Comparison of ENCODE assay signal across 8 cellular contexts in genomic region chr21:43036889-43037288, GRCh38. TPM values are rescaled to one million over a fixed set of nuclear protein-coding genes. Genes with fewer than 3 reads are reported as not detected.
DNase-seq lines count a peak whose midpoint lies in the region; ATAC-seq and TF ChIP-seq lines count a peak whose summit lies in the region.
"Not testable (repeated sequence)": the region's sequence is repeated elsewhere in the genome, so short reads cannot be mapped to it uniquely, and the experiment has no call there.
"Had no signal": no experiment of that assay in that cellular context is flagged by ENCODE, and none has a peak within 500 bp of the region (broad histone marks: within the 10 kb centered on the region; RNA-seq: fewer than 3 reads in every experiment).

No MANE protein-coding gene starts in this region.

- H3K36me3 Mint-ChIP-seq in CD14-positive monocyte: peaks cover 8 to 17% of the 10 kb centered on the region in 2 donors

- H3K9me3 Mint-ChIP-seq in CD14-positive monocyte: not testable (repeated sequence)

- intact Hi-C loops in CD14-positive monocyte (cut with micrococcal nuclease); heart right ventricle (cut with DNase I); right cardiac atrium (cut with DNase I); right lobe of liver (cut with DNase I); mucosa of descending colon (cut with DNase I, micrococcal nuclease); spleen (cut with DNase I; ENCODE audit: low total_unique reads): not testable (repeated sequence)

- H3K4me3 Mint-ChIP-seq in CD14-positive monocyte: not testable (repeated sequence)

- ATAC-seq in gastroesophageal sphincter (peak; percentile 67), heart right ventricle (peak in 6 of 8 donors; percentile 46 to 69 (median 57)), right cardiac atrium (peak; percentile 32 to 58), right lobe of liver (peak in 3 of 4 donors; percentile 18 to 45 (median 37)), mucosa of descending colon (peak; percentile 97)

- not testable (repeated sequence) for H3K4me1 Mint-ChIP-seq in CD14-positive monocyte

- no CpG with 5 or more reads among the region's 17 CpGs for WGBS in gastroesophageal sphincter (ENCODE audit: low coverage in 1 of 2), 2 donors
- WGBS in heart right ventricle, 2 donors: 87% methylated on average over 10 of the region's 17 CpGs; no CpG with 5 or more reads in 1 of the 2 donors
- WGBS in right cardiac atrium: 95% methylated on average over 11 of the region's 17 CpGs
- no CpG with 5 or more reads among the region's 17 CpGs for WGBS in right lobe of liver (ENCODE audit: insufficient coverage, low coverage, low lambda C conversion rate, missing lambda C conversion rate)
- 55 to 63% methylated on average over 8 to 11 of the region's 17 CpGs; no CpG with 5 or more reads in 3 of the 5 donors for WGBS in spleen, 5 donors

- H3K4me1 ChIP-seq in gastroesophageal sphincter; heart right ventricle; right cardiac atrium (ENCODE audit: control insufficient read depth, insufficient read depth, low read length); right lobe of liver; mucosa of descending colon (ENCODE audit: low read depth); spleen: not testable (repeated sequence)

- TF ChIP-seq CTCF in CD14-positive monocyte (IDR thresholded peaks at IDR 0.05); gastroesophageal sphincter (IDR thresholded peaks at IDR 0.05); heart right ventricle (IDR thresholded peaks at IDR 0.05); right lobe of liver (IDR thresholded peaks at IDR 0.05); mucosa of descending colon (IDR thresholded peaks at IDR 0.05); spleen (IDR thresholded peaks at IDR 0.05 in 8 of 11, conservative IDR thresholded peaks at IDR 0.05 in 3 of 11): not testable (repeated sequence)

- not testable (repeated sequence) for H3K27ac ChIP-seq in gastroesophageal sphincter; heart right ventricle; right cardiac atrium (ENCODE audit: low read length); right lobe of liver; spleen

- not testable (repeated sequence) for H3K27me3 ChIP-seq in gastroesophageal sphincter; heart right ventricle; right cardiac atrium (ENCODE audit: control insufficient read depth, insufficient read depth); right lobe of liver; spleen (replicated peaks in 1 of 7)

- H3K27me3 Mint-ChIP-seq in CD14-positive monocyte (ENCODE audit: low read depth in 3 of 3): not testable (repeated sequence)

- TF ChIP-seq POLR2A in gastroesophageal sphincter (IDR thresholded peaks at IDR 0.05); right lobe of liver (IDR thresholded peaks at IDR 0.05); spleen (IDR thresholded peaks at IDR 0.05): not testable (repeated sequence)

- DNase-seq in CD14-positive monocyte (ENCODE audit: low spot score) (peak; percentile 59), right cardiac atrium (peak in 2 of 3 donors; percentile 83), mucosa of descending colon (peak in 2 of 3 donors; percentile 71 to 81), spleen (peak; percentile 79)
- not testable (repeated sequence) for DNase-seq in heart right ventricle, right lobe of liver

- not testable (repeated sequence) for TF ChIP-seq EP300 in gastroesophageal sphincter (IDR thresholded peaks at IDR 0.05)

- not testable (repeated sequence) for H3K9me3 ChIP-seq in gastroesophageal sphincter; heart right ventricle; right cardiac atrium (ENCODE audit: control insufficient read depth, low read length); right lobe of liver; mucosa of descending colon; spleen

- H3K4me3 ChIP-seq in gastroesophageal sphincter; heart right ventricle; right cardiac atrium (ENCODE audit: low read length); right lobe of liver; mucosa of descending colon; spleen: not testable (repeated sequence)

- peak overlapping the region in 1 of 7 donors; percentile 88 for H3K27ac Mint-ChIP-seq in CD14-positive monocyte

- H3K36me3 ChIP-seq in gastroesophageal sphincter (peaks cover 0 to 25% of the 10 kb centered on the region in 2 donors), heart right ventricle (peaks cover 0 to 30% (median 0%) of the 10 kb centered on the region in 9 donors), spleen (peaks cover 0 to 30% (median 12%) of the 10 kb centered on the region in 6 donors)
- not testable (repeated sequence) for H3K36me3 ChIP-seq in right lobe of liver; mucosa of descending colon (ENCODE audit: low read depth)

RNA-seq across cellular contexts. Expression of gene CBS, which starts 38.7 kb away (rescaled TPM):
- polyA plus RNA-seq in CD14-positive monocyte (not detected), heart right ventricle (10 to 100 TPM in 1 of 2 donors, 1 to 10 TPM in 1; 4.3 to 22.1 TPM), right cardiac atrium (9.0 TPM), spleen (1 to 10 TPM in 2 of 3 donors, under 1 TPM in 1; 0.65 to 2.9 (median 1.4) TPM)
- total RNA-seq in gastroesophageal sphincter (10 to 100 TPM in 3 of 4 donors, 1 to 10 TPM in 1; 9.7 to 27.2 (median 19.0) TPM), heart right ventricle (10 to 100 TPM in 1 of 10 donors, 1 to 10 TPM in 9; 4.0 to 17.9 (median 5.4) TPM), right cardiac atrium (10 to 100 TPM in 3 of 4 donors, 1 to 10 TPM in 1; 4.8 to 13.3 (median 10.7) TPM), right lobe of liver (100 to 1,000 TPM in 4 of 6 experiments, 10 to 100 TPM in 2; 63.5 to 355 (median 222) TPM), mucosa of descending colon (1 to 10 TPM; 4.5 to 5.8 (median 4.6) TPM), spleen (10 to 100 TPM in 1 of 7 donors, 1 to 10 TPM in 6; 1.2 to 10.9 (median 4.5) TPM)
- polyA plus RNA-seq: CD4-positive, alpha-beta memory T cell had no signal

Comparison
In these comparisons a context has a peak if more than half of its experiments do, and no peak if none do; other contexts are left out.
1. ATAC-seq: peak in every context shown above with its lines; median percentile 97 in mucosa of descending colon; 67 in gastroesophageal sphincter; 57 in heart right ventricle; 45 in right cardiac atrium; 37 in right lobe of liver.